In the genomic region with DNA sequence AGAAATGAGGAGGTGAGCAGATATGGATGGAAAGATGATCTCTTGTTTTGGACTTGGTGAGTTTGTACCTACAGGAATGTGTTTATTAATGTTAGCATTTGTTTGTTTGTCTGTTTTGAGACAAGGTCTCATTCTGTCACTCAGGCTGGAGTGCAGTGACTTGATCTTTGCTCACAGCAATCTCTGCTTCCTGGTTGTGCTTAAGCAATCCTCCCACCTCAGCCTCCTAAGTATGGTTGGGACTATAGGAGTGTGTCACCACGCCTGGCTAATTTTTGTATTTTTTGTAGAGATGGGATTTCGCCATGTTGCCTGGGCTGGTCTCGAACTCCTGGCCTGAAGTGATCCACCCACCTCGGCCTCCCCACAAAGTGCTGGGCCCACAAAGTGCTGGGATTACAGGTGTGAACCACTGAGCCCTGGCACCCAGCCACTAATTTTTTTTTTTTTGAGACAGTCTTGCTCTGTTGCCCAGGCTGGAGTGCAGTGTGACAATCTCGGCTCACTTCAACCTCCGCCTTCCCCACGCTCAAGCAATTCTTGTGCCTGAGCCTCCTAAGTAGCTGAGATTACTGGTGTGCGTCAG, we compare ENCODE assay signal across 1 cellular context.
TF ChIP-seq lines count a peak whose summit lies in the region.

No MANE protein-coding gene starts in this region.

TF ChIP-seq in HepG2, 621 proteins besides CTCF, POLR2A, EP300 and RAD21:
- TF ChIP-seq SSRP1 (CRISPR knock-in tag; IDR thresholded peaks at IDR 0.05) (no peak), SIX1 (CRISPR knock-in tag; IDR thresholded peaks at IDR 0.05; ENCODE audit: borderline replicate concordance) (no peak), NFATC3 (CRISPR knock-in tag; IDR thresholded peaks at IDR 0.05) (no peak), FOXM1 (CRISPR knock-in tag; IDR thresholded peaks at IDR 0.05) (no peak), TOE1 (CRISPR knock-in tag; IDR thresholded peaks at IDR 0.05) (no peak), CEBPG (CRISPR knock-in tag; IDR thresholded peaks at IDR 0.05) (peak; percentile 49; the same call in 1 of the 2 replicates), ZNF841 (CRISPR knock-in tag; IDR thresholded peaks at IDR 0.05; ENCODE audit: borderline replicate concordance) (no peak), HOXA9 (CRISPR knock-in tag; IDR thresholded peaks at IDR 0.05; ENCODE audit: borderline replicate concordance) (no peak), CBX2 (IDR thresholded peaks at IDR 0.05; ENCODE audit: low read depth, low read length) (no peak), CBX2 (CRISPR knock-in tag; IDR thresholded peaks at IDR 0.05; ENCODE audit: low read depth) (no peak), FOXP1 (IDR thresholded peaks at IDR 0.05) (no peak), FOXP1 (CRISPR knock-in tag; IDR thresholded peaks at IDR 0.05) (peak; percentile 22; the same call in 1 of the 2 replicates), CEBPB (IDR thresholded peaks at IDR 0.05; ENCODE audit: borderline replicate concordance, low read depth, low read length) (peak; percentile 50; the same call in 1 of the 2 replicates), ZBTB49 (CRISPR knock-in tag; IDR thresholded peaks at IDR 0.05; ENCODE audit: borderline replicate concordance) (no peak), ZNF430 (CRISPR knock-in tag; IDR thresholded peaks at IDR 0.05) (no peak), ZNF569 (CRISPR knock-in tag; IDR thresholded peaks at IDR 0.05; ENCODE audit: borderline replicate concordance) (no peak), CENPT (CRISPR knock-in tag; IDR thresholded peaks at IDR 0.05; ENCODE audit: low read depth) (no peak)
- TF ChIP-seq, protein P1, sequence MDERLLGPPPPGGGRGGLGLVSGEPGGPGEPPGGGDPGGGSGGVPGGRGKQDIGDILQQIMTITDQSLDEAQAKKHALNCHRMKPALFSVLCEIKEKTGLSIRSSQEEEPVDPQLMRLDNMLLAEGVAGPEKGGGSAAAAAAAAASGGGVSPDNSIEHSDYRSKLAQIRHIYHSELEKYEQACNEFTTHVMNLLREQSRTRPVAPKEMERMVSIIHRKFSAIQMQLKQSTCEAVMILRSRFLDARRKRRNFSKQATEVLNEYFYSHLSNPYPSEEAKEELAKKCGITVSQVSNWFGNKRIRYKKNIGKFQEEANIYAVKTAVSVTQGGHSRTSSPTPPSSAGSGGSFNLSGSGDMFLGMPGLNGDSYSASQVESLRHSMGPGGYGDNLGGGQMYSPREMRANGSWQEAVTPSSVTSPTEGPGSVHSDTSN (CRISPR knock-in tag; IDR thresholded peaks at IDR 0.05) = no peak
- TF ChIP-seq, protein P2, sequence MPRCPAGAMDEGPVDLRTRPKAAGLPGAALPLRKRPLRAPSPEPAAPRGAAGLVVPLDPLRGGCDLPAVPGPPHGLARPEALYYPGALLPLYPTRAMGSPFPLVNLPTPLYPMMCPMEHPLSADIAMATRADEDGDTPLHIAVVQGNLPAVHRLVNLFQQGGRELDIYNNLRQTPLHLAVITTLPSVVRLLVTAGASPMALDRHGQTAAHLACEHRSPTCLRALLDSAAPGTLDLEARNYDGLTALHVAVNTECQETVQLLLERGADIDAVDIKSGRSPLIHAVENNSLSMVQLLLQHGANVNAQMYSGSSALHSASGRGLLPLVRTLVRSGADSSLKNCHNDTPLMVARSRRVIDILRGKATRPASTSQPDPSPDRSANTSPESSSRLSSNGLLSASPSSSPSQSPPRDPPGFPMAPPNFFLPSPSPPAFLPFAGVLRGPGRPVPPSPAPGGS (CRISPR knock-in tag; IDR thresholded peaks at IDR 0.05) = no peak
- TF ChIP-seq, protein P3, sequence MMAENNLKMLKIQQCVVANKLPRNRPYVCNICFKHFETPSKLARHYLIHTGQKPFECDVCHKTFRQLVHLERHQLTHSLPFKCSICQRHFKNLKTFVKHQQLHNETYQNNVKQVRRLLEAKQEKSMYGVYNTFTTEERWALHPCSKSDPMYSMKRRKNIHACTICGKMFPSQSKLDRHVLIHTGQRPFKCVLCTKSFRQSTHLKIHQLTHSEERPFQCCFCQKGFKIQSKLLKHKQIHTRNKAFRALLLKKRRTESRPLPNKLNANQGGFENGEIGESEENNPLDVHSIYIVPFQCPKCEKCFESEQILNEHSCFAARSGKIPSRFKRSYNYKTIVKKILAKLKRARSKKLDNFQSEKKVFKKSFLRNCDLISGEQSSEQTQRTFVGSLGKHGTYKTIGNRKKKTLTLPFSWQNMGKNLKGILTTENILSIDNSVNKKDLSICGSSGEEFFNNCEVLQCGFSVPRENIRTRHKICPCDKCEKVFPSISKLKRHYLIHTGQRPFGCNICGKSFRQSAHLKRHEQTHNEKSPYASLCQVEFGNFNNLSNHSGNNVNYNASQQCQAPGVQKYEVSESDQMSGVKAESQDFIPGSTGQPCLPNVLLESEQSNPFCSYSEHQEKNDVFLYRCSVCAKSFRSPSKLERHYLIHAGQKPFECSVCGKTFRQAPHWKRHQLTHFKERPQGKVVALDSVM (CRISPR knock-in tag; IDR thresholded peaks at IDR 0.05) = peak; percentile 19; the same call in 1 of the 2 replicates
